16 cellular contexts compared by ENCODE assay signal in genomic region chr1:202987922-202988583, GRCh38.
"Had no signal": no experiment of that assay in that cellular context is flagged by ENCODE, and none has a peak within 500 bp of the region (broad histone marks: within the 10 kb centered on the region; RNA-seq: fewer than 3 reads in every experiment).

No MANE protein-coding gene starts in this region.

- H3K36me3 Mint-ChIP-seq: activated naive CD4-positive, alpha-beta T cell treated with anti-CD3 and anti-CD28 coated beads, Interleukin-2, amount 50 U/mL, for 72 hours; brain; natural killer cell treated with Interleukin-12 subunit alpha and Interleukin-12 subunit beta and Interleukin-15 and Interleukin-18, amount 100 ng/mL, for 72 hours had no signal

- H3K9me3 Mint-ChIP-seq: activated naive CD4-positive, alpha-beta T cell treated with anti-CD3 and anti-CD28 coated beads, Interleukin-2, amount 50 U/mL, for 72 hours; endodermal cell; natural killer cell treated with Interleukin-12 subunit alpha and Interleukin-12 subunit beta and Interleukin-15 and Interleukin-18, amount 100 ng/mL, for 72 hours had no signal

- H3K4me1 Mint-ChIP-seq: brain had no signal

- H3K4me3 ChIP-seq: hepatocyte had no signal

- DNase-seq: activated CD4-positive, alpha-beta T cell treated with anti-CD3 and anti-CD28 coated beads for 48 hours; activated effector memory CD4-positive, alpha-beta T cell treated with Interleukin-2 at 50 U/mL for 16 hours; amniotic stem cell; endodermal cell; erythroblast; kidney; left ventricle myocardium superior; mesenchymal stem cell; stimulated activated CD4-positive, alpha-beta T cell treated with anti-CD3 and anti-CD28 coated beads, Interleukin-15, amount 100 ng/mL, for 24 hours; stimulated activated CD4-positive, alpha-beta T cell treated with anti-CD3 and anti-CD28 coated beads, Interleukin-4, amount 100 ng/mL, for 24 hours; T1000 had no signal

- ATAC-seq: activated naive CD4-positive, alpha-beta T cell treated with anti-CD3 and anti-CD28 coated beads, Interleukin-2, amount 50 U/mL, for 72 hours; left ventricle myocardium superior; natural killer cell treated with Interleukin-12 subunit alpha and Interleukin-12 subunit beta and Interleukin-15 and Interleukin-18, amount 100 ng/mL, for 72 hours had no signal

- H3K27ac Mint-ChIP-seq: activated naive CD4-positive, alpha-beta T cell treated with anti-CD3 and anti-CD28 coated beads, Interleukin-2, amount 50 U/mL, for 72 hours; brain; endodermal cell; natural killer cell treated with Interleukin-12 subunit alpha and Interleukin-12 subunit beta and Interleukin-15 and Interleukin-18, amount 100 ng/mL, for 72 hours had no signal

- H3K4me3 Mint-ChIP-seq: brain; endodermal cell; natural killer cell treated with Interleukin-12 subunit alpha and Interleukin-12 subunit beta and Interleukin-15 and Interleukin-18, amount 100 ng/mL, for 72 hours had no signal

- H3K27ac ChIP-seq: hepatocyte, WERI-Rb-1 had no signal

- H3K36me3 ChIP-seq: WERI-Rb-1 had no signal
